16 cellular contexts compared by ENCODE assay signal in genomic region chr21:27693376-27693775, GRCh38.
A peak's percentile ranks its signal among the peaks of the same experiment; 100 is the strongest.
DNase-seq lines count a peak whose midpoint lies in the region; ATAC-seq and TF ChIP-seq lines count a peak whose summit lies in the region.
"Had no signal": no experiment of that assay in that cellular context is flagged by ENCODE, and none has a peak within 500 bp of the region (broad histone marks: within the 10 kb centered on the region; RNA-seq: fewer than 3 reads in every experiment).

No MANE protein-coding gene starts in this region.

- H3K27ac Mint-ChIP-seq in GM23338: peak overlapping the region; percentile 40; the same call in 1 of the 2 replicates
- H3K27ac Mint-ChIP-seq: activated CD4-positive, alpha-beta memory T cell treated with anti-CD3 and anti-CD28 coated beads, Interleukin-2, amount 10 ng/mL, durations not matched to agents 7 days and 5 days; memory B cell had no signal

- H2BK120ac ChIP-seq in neuronal stem cell (ENCODE audit: low read depth, low read length): no peak overlapping the region

- H3K36me3 Mint-ChIP-seq in GM23338 (ENCODE audit: low read depth): peaks cover 5% of the 10 kb centered on the region

- no peak overlapping the region for H3K23ac ChIP-seq in neuronal stem cell (ENCODE audit: low read depth, low read length, poor library complexity)

- no peak for ATAC-seq in GM23338
- no peak for ATAC-seq in GM21825 (IDR thresholded peaks at IDR 0.05; ENCODE audit: unreplicated experiment)

- peak overlapping the region; percentile 45; the same call in 1 of the 2 replicates for H2AFZ ChIP-seq in GM23338
- no peak overlapping the region for H2AFZ ChIP-seq in neuronal stem cell (ENCODE audit: low read length)

- in situ Hi-C loops in SK-MEL-5 (cut with HindIII; ENCODE audit: low pct_unique_long_range_greater_than_20kb, low sequenced_read_pairs): no loop called here

- no peak overlapping the region for H2BK12ac ChIP-seq in neuronal stem cell (ENCODE audit: low read length)

- H2AK5ac ChIP-seq in neuronal stem cell (ENCODE audit: low read depth, low read length): no peak overlapping the region

- peaks cover 3% of the 10 kb centered on the region; the same call in 1 of the 2 replicates for H3K36me3 ChIP-seq in GM23338 (ENCODE audit: insufficient read depth)
- H3K36me3 ChIP-seq in skeletal muscle satellite cell (ENCODE audit: insufficient read depth, low read length): no peaks in the 10 kb centered on the region
- no peaks in the 10 kb centered on the region for H3K36me3 ChIP-seq in colonic mucosa
- no peaks in the 10 kb centered on the region for H3K36me3 ChIP-seq in neuronal stem cell (replicated peaks in 1 of 2; ENCODE audit: control insufficient read depth in 2 of 2, insufficient read depth in 2 of 2, low read length in 2 of 2)
- H3K36me3 ChIP-seq: spleen, suprapubic skin had no signal

- H2BK5ac ChIP-seq in neuronal stem cell (ENCODE audit: low read length): no peak overlapping the region

- H3K9ac ChIP-seq in skeletal muscle satellite cell (ENCODE audit: low read depth, low read length) (peak overlapping the region; percentile 42), colonic mucosa (ENCODE audit: low read depth in 2 of 2, low read length in 2 of 2) (no peak overlapping the region), neuronal stem cell (ENCODE audit: low read depth, low read length, poor library complexity) (no peak overlapping the region)

- no peak overlapping the region for H4K8ac ChIP-seq in neuronal stem cell (ENCODE audit: low read depth, low read length)

- no peaks in the 10 kb centered on the region for H3K79me2 ChIP-seq in GM23338 (replicated peaks; ENCODE audit: insufficient read depth)

- intact Hi-C loops in colonic mucosa (cut with DNase I): no loop called here

- DNase-seq in GM23338 (ENCODE audit: low spot score) (no peak), SK-MEL-5 (ENCODE audit: low read depth, low spot score) (peak; percentile 40), fibroblast of mammary gland (ENCODE audit: low read depth) (peak; percentile 76), colonic mucosa (no peak), neuronal stem cell (ENCODE audit: low spot score) (no peak)
- no peak for DNase-seq in effector CD8-positive, alpha-beta T cell (lab: John Stamatoyannopoulos, UW)
- DNase-seq: activated CD4-positive, alpha-beta memory T cell treated with anti-CD3 and anti-CD28 coated beads, Interleukin-2, amount 10 ng/mL, durations not matched to agents 7 days and 5 days; activated effector memory CD4-positive, alpha-beta T cell treated with Interleukin-2 at 50 U/mL for 16 hours; NCI-H187; occipital lobe; SHP77; spleen had no signal

- no peaks in the 10 kb centered on the region for H3K9me2 ChIP-seq in GM23338 (ENCODE audit: insufficient read depth)

- H4K91ac ChIP-seq in neuronal stem cell (ENCODE audit: low read depth, low read length, poor library complexity): no peak overlapping the region

- H3K27me3 Mint-ChIP-seq in GM23338 (ENCODE audit: insufficient read depth, low read depth, poor library complexity): peaks cover 2% of the 10 kb centered on the region
- H3K27me3 Mint-ChIP-seq: activated CD4-positive, alpha-beta memory T cell treated with anti-CD3 and anti-CD28 coated beads, Interleukin-2, amount 10 ng/mL, durations not matched to agents 7 days and 5 days; memory B cell had no signal

- no peak overlapping the region for H3K4ac ChIP-seq in neuronal stem cell (ENCODE audit: low read length)

- peaks cover 15% of the 10 kb centered on the region for H3K4me1 Mint-ChIP-seq in GM23338
- H3K4me1 Mint-ChIP-seq: activated CD4-positive, alpha-beta memory T cell treated with anti-CD3 and anti-CD28 coated beads, Interleukin-2, amount 10 ng/mL, durations not matched to agents 7 days and 5 days; memory B cell had no signal

- H3K9me3 Mint-ChIP-seq in GM23338: peaks cover 10% of the 10 kb centered on the region
- H3K9me3 Mint-ChIP-seq: activated CD4-positive, alpha-beta memory T cell treated with anti-CD3 and anti-CD28 coated beads, Interleukin-2, amount 10 ng/mL, durations not matched to agents 7 days and 5 days had no signal

- H3K4me2 ChIP-seq in GM23338 (no peak overlapping the region), skeletal muscle satellite cell (ENCODE audit: low read length) (no peak overlapping the region), neuronal stem cell (ENCODE audit: insufficient read depth, low read length, poor library complexity, severe bottlenecking) (no peak overlapping the region)

- no peaks in the 10 kb centered on the region for H4K20me1 ChIP-seq in GM23338 (replicated peaks; ENCODE audit: insufficient read depth)

- H3F3A ChIP-seq in GM23338 (replicated peaks; ENCODE audit: low read depth): no peaks in the 10 kb centered on the region

- no CpG with 5 or more reads among the region's 6 CpGs for WGBS in neuronal stem cell (ENCODE audit: extremely low coverage in 2 of 2, insufficient read length in 2 of 2, insufficient replicate concordance in 1 of 2), 2 donors

- H2BK15ac ChIP-seq in neuronal stem cell (ENCODE audit: low read length): no peak overlapping the region

- no peaks in the 10 kb centered on the region for H3K27me3 ChIP-seq in GM23338 (ENCODE audit: insufficient read depth)
- H3K27me3 ChIP-seq in skeletal muscle satellite cell (ENCODE audit: control insufficient read depth, insufficient read depth, low read length): no peaks in the 10 kb centered on the region
- no peaks in the 10 kb centered on the region for H3K27me3 ChIP-seq in colonic mucosa
- H3K27me3 ChIP-seq in neuronal stem cell (ENCODE audit: control insufficient read depth in 3 of 3, insufficient read depth in 3 of 3, low read depth in 1 of 3, low read length in 3 of 3): no peaks in the 10 kb centered on the region
- H3K27me3 ChIP-seq: spleen, suprapubic skin had no signal

- H3K18ac ChIP-seq in neuronal stem cell (ENCODE audit: low read length): no peak overlapping the region

- H3K4me3 ChIP-seq in GM23338 (no peak overlapping the region), fibroblast of mammary gland (ENCODE audit: control insufficient read depth, low read depth, low read length) (no peak overlapping the region), skeletal muscle satellite cell (ENCODE audit: low read length) (no peak overlapping the region), colonic mucosa (no peak overlapping the region), neuronal stem cell (ENCODE audit: low read length in 2 of 2) (no peak overlapping the region)
- H3K4me3 ChIP-seq: spleen, suprapubic skin had no signal

- H3K14ac ChIP-seq in neuronal stem cell (ENCODE audit: low read length): no peak overlapping the region

- H3K4me1 ChIP-seq in GM23338 (ENCODE audit: insufficient read depth) (peaks cover 35% of the 10 kb centered on the region), skeletal muscle satellite cell (ENCODE audit: control insufficient read depth, insufficient read depth, low read length) (peaks cover 7% of the 10 kb centered on the region), colonic mucosa (no peaks in the 10 kb centered on the region), neuronal stem cell (ENCODE audit: control insufficient read depth in 2 of 2, insufficient read depth in 1 of 2, low read depth in 1 of 2, low read length in 2 of 2) (no peaks in the 10 kb centered on the region)
- H3K4me1 ChIP-seq: spleen had no signal

- no peaks in the 10 kb centered on the region for H3K79me1 ChIP-seq in neuronal stem cell (ENCODE audit: low read depth, low read length)

- no peak overlapping the region for H3K4me3 Mint-ChIP-seq in GM23338
- H3K4me3 Mint-ChIP-seq: activated CD4-positive, alpha-beta memory T cell treated with anti-CD3 and anti-CD28 coated beads, Interleukin-2, amount 10 ng/mL, durations not matched to agents 7 days and 5 days; memory B cell had no signal

- TF ChIP-seq CTCF in GM23338 (conservative IDR thresholded peaks at IDR 0.05; ENCODE audit: low read depth in 2 of 2) (no peak), fibroblast of mammary gland (conservative IDR thresholded peaks at IDR 0.05; ENCODE audit: control insufficient read depth, insufficient read depth, low read depth, low read length) (no peak), colonic mucosa (IDR thresholded peaks at IDR 0.05) (no peak)

- peaks cover 5% of the 10 kb centered on the region for H3K9me3 ChIP-seq in skeletal muscle satellite cell (replicated peaks; ENCODE audit: low read length)
- H3K9me3 ChIP-seq in colonic mucosa: no peaks in the 10 kb centered on the region
- H3K9me3 ChIP-seq in neuronal stem cell (replicated peaks in 1 of 2; ENCODE audit: control insufficient read depth in 2 of 2, insufficient read depth in 1 of 2, low read depth in 1 of 2, low read length in 2 of 2): no peaks in the 10 kb centered on the region
- H3K9me3 ChIP-seq: suprapubic skin had no signal

- H3K27ac ChIP-seq in GM23338 (ENCODE audit: low read depth) (no peak overlapping the region), colonic mucosa (no peak overlapping the region), neuronal stem cell (replicated peaks; ENCODE audit: low read length) (no peak overlapping the region)
- H3K27ac ChIP-seq: spleen, suprapubic skin had no signal

TF ChIP-seq in GM23338, 12 proteins besides CTCF, POLR2A, EP300 and RAD21:
- TF ChIP-seq EZH2 (IDR thresholded peaks at IDR 0.05; ENCODE audit: low read depth, unreplicated experiment): no peak
TF ChIP-seq in GM23338: peak in this region for 0.

Comparison
In these comparisons a context has a peak if more than half of its experiments do, and no peak if none do; other contexts are left out.
1. DNase-seq: peak in SK-MEL-5 (single experiment) and fibroblast of mammary gland (single experiment); none in GM23338 (single experiment), colonic mucosa (single experiment), effector CD8-positive, alpha-beta T cell (single experiment) and neuronal stem cell (single experiment).